8 cellular contexts compared by ENCODE assay signal in the genomic region with DNA sequence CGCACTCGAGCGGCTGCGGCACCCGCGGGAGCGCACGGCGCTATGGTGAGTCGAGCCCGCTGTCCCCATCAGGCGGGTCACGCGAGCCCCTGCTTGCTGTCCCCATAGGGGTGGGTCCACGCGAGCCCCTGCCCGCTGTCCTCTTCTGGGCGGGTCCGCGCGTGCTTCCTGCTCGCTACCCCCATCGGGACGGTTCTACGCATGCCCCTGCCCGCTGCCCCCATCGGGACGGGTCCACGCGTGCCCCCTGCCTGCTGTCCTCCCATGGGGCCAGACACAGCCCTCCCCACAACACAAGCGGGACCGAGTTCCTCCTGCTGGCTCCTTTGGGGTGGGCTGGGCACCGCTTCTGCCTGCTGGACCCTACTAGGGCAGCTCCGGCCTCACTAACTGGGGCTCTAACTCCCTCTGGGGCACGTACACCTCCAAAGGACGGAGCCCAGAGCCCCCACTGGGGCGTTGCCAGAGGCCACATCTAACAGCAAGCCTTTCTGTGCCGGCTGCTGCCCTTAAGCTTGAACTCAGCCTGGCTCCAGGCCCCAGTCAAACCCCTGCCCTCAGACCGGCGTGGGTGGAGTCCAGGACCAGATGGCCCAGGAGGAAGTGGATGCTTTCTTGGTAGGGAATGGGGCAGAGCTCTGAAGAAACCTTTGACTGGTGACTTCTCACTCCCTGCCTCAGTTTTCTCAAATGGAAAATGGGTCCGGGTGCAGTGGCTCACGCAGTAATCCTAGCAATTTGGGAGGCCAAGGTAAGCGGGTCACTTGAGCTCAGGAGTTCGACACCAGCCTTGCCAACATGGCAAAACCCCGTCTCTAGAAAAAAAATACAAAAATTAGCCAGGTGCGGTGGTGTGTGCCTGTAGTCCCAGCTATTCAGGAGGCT. TPM values are rescaled to one million over a fixed set of nuclear protein-coding genes. Genes with fewer than 3 reads are reported as not detected.
DNase-seq lines count a peak whose midpoint lies in the region; ATAC-seq and TF ChIP-seq lines count a peak whose summit lies in the region.

No MANE protein-coding gene starts in this region.

- peak; percentile 43 for DNase-seq in NCI-H748 (lab: John Stamatoyannopoulos, UW; ENCODE audit: unreplicated experiment)
- DNase-seq in NCI-H748 treated with DMSO at 0.1 percent for 48 hours (lab: John Stamatoyannopoulos, UW), result no peak
- peak; percentile 77 for DNase-seq in HCEC 1CT
- peak; percentile 43 for DNase-seq in MM.1S
- DNase-seq in activated CD8-positive, alpha-beta T cell treated with anti-CD3 and anti-CD28 coated beads for 36 hours, result peak; percentile 41
- peak; percentile 70 for DNase-seq in fibroblast of pulmonary artery (ENCODE audit: low read depth)
- DNase-seq in natural killer cell treated with Interleukin-12 subunit alpha and Interleukin-12 subunit beta and Interleukin-15 and Interleukin-18, amount 100 ng/mL, for 72 hours (ENCODE audit: low spot score), result no peak
- DNase-seq in tibial nerve (ENCODE audit: low spot score in 2 of 2), result peak in 1 of 2 donors; percentile 43

- TF ChIP-seq POLR2A in tibial nerve (IDR thresholded peaks at IDR 0.05), result no peak

- peaks cover 9% of the 10 kb centered on the region for H3K79me2 ChIP-seq in MM.1S (ENCODE audit: low read length)

- H3F3A ChIP-seq in MM.1S (ENCODE audit: insufficient read depth, low read length), result no peaks in the 10 kb centered on the region

- peak overlapping the region; percentile 79 for H3K9ac ChIP-seq in MM.1S (ENCODE audit: low read length)

- intact Hi-C loops in activated CD8-positive, alpha-beta T cell treated with anti-CD3 and anti-CD28 coated beads for 36 hours (cut with micrococcal nuclease), result loop anchor here (1.0 kb wide), 1 partner anchor 44 kb away; no protein-coding TSS in a partner anchor

- H3K4me1 ChIP-seq in MM.1S (ENCODE audit: low read length) (peaks cover 4% of the 10 kb centered on the region; the same call in 1 of the 2 replicates), tibial nerve (peaks cover 0 to 43% (median 16%) of the 10 kb centered on the region in 4 donors)

- peaks cover 23% of the 10 kb centered on the region for H3K27me3 ChIP-seq in MM.1S (replicated peaks; ENCODE audit: insufficient read depth, low read length)
- H3K27me3 ChIP-seq in tibial nerve, result no peaks in the 10 kb centered on the region

- no peaks in the 10 kb centered on the region for H3K36me3 ChIP-seq in MM.1S (replicated peaks; ENCODE audit: insufficient read depth, low read length)
- peaks cover 0 to 40% (median 11%) of the 10 kb centered on the region in 3 donors for H3K36me3 ChIP-seq in tibial nerve

- WGBS in tibial nerve, 2 donors, result 7 to 30% methylated on average over 9 to 40 of the region's 46 CpGs

- peak overlapping the region; percentile 100 for H3K4me2 ChIP-seq in MM.1S (ENCODE audit: low read depth, low read length)

- H3K36me3 Mint-ChIP-seq in activated CD8-positive, alpha-beta T cell treated with anti-CD3 and anti-CD28 coated beads for 36 hours (ENCODE audit: low read depth), result peaks cover 24% of the 10 kb centered on the region
- H3K36me3 Mint-ChIP-seq in natural killer cell treated with Interleukin-12 subunit alpha and Interleukin-12 subunit beta and Interleukin-15 and Interleukin-18, amount 100 ng/mL, for 72 hours, result no peaks in the 10 kb centered on the region

- no peaks in the 10 kb centered on the region for H3K9me3 ChIP-seq in MM.1S (replicated peaks; ENCODE audit: insufficient read depth, low read length)
- no peaks in the 10 kb centered on the region for H3K9me3 ChIP-seq in tibial nerve

- peak in 1 of 2 donors; percentile 31 for TF ChIP-seq EP300 in tibial nerve (IDR thresholded peaks at IDR 0.05)

- H3K9me2 ChIP-seq in MM.1S (replicated peaks; ENCODE audit: insufficient read depth, low read length), result no peaks in the 10 kb centered on the region

- peak overlapping the region; percentile 100 for H2AFZ ChIP-seq in MM.1S (ENCODE audit: low read length)

- TF ChIP-seq CTCF in MM.1S (IDR thresholded peaks at IDR 0.05; ENCODE audit: low read length), result no peak
- TF ChIP-seq CTCF in activated CD8-positive, alpha-beta T cell treated with anti-CD3 and anti-CD28 coated beads for 36 hours (IDR thresholded peaks at IDR 0.05), result no peak
- TF ChIP-seq CTCF in fibroblast of pulmonary artery (IDR thresholded peaks at IDR 0.05; ENCODE audit: low read length, missing control alignments), result no peak
- TF ChIP-seq CTCF in tibial nerve (IDR thresholded peaks at IDR 0.05), result no peak

- no peaks in the 10 kb centered on the region for H3K27me3 Mint-ChIP-seq in activated CD8-positive, alpha-beta T cell treated with anti-CD3 and anti-CD28 coated beads for 36 hours
- H3K27me3 Mint-ChIP-seq in natural killer cell treated with Interleukin-12 subunit alpha and Interleukin-12 subunit beta and Interleukin-15 and Interleukin-18, amount 100 ng/mL, for 72 hours, result no peaks in the 10 kb centered on the region

- CTCF ChIA-PET in activated CD8-positive, alpha-beta T cell treated with anti-CD3 and anti-CD28 coated beads for 36 hours (lab: Charles Lee), result interaction anchor here (1.0 to 3.4 kb wide), 3 partner anchors 17 to 60 kb away, joined by 4 to 21 read pairs (median 6); no protein-coding TSS in a partner anchor

- peak; percentile 10 for ATAC-seq in activated CD8-positive, alpha-beta T cell treated with anti-CD3 and anti-CD28 coated beads for 36 hours
- peak; percentile 62 to 73 for ATAC-seq in natural killer cell treated with Interleukin-12 subunit alpha and Interleukin-12 subunit beta and Interleukin-15 and Interleukin-18, amount 100 ng/mL, for 72 hours

- POLR2A ChIA-PET in activated CD8-positive, alpha-beta T cell treated with anti-CD3 and anti-CD28 coated beads for 36 hours (lab: Charles Lee), result interaction anchor here (0.7 to 1.6 kb wide), 11 partner anchors 9 to 195 kb away, joined by 3 to 8 read pairs (median 5); a partner anchor contains a TSS

- peak overlapping the region; percentile 87 for H3K4me3 Mint-ChIP-seq in activated CD8-positive, alpha-beta T cell treated with anti-CD3 and anti-CD28 coated beads for 36 hours
- peak overlapping the region; percentile 82 for H3K4me3 Mint-ChIP-seq in natural killer cell treated with Interleukin-12 subunit alpha and Interleukin-12 subunit beta and Interleukin-15 and Interleukin-18, amount 100 ng/mL, for 72 hours

- H3K27ac Mint-ChIP-seq in activated CD8-positive, alpha-beta T cell treated with anti-CD3 and anti-CD28 coated beads for 36 hours, result peak overlapping the region; percentile 76
- H3K27ac Mint-ChIP-seq in natural killer cell treated with Interleukin-12 subunit alpha and Interleukin-12 subunit beta and Interleukin-15 and Interleukin-18, amount 100 ng/mL, for 72 hours, result peak overlapping the region; percentile 57 to 74

- H3K27ac ChIP-seq in MM.1S (ENCODE audit: low read length) (no peak overlapping the region), tibial nerve (peak overlapping the region; percentile 76 to 94 (median 85))

- H3K9me3 Mint-ChIP-seq in activated CD8-positive, alpha-beta T cell treated with anti-CD3 and anti-CD28 coated beads for 36 hours, result no peaks in the 10 kb centered on the region
- H3K9me3 Mint-ChIP-seq in natural killer cell treated with Interleukin-12 subunit alpha and Interleukin-12 subunit beta and Interleukin-15 and Interleukin-18, amount 100 ng/mL, for 72 hours, result no peaks in the 10 kb centered on the region

- H4K20me1 ChIP-seq in MM.1S (ENCODE audit: insufficient read depth, low read length), result no peaks in the 10 kb centered on the region

- H3K4me3 ChIP-seq in MM.1S (ENCODE audit: low read length), result peak overlapping the region; percentile 99
- peak overlapping the region; percentile 88 for H3K4me3 ChIP-seq in fibroblast of pulmonary artery (replicated peaks; ENCODE audit: low read depth, low read length)
- peak overlapping the region; percentile 77 to 99 (median 85) for H3K4me3 ChIP-seq in tibial nerve

- peaks cover 10% of the 10 kb centered on the region for H3K4me1 Mint-ChIP-seq in activated CD8-positive, alpha-beta T cell treated with anti-CD3 and anti-CD28 coated beads for 36 hours (ENCODE audit: low read depth)
- H3K4me1 Mint-ChIP-seq in natural killer cell treated with Interleukin-12 subunit alpha and Interleukin-12 subunit beta and Interleukin-15 and Interleukin-18, amount 100 ng/mL, for 72 hours (ENCODE audit: low read depth in 2 of 2), result peaks cover 12 to 19% of the 10 kb centered on the region in 2 donors

RNA-seq across cellular contexts. Expression of a gene that starts 0.7 kb away (rescaled TPM):
- 10 to 100 TPM; 62.1 to 64.2 TPM for total RNA-seq in activated CD8-positive, alpha-beta T cell treated with anti-CD3 and anti-CD28 coated beads for 36 hours
- 100 to 1,000 TPM in 1 of 2 donors, 10 to 100 TPM in 1; 53.9 to 122 TPM for total RNA-seq in natural killer cell treated with Interleukin-12 subunit alpha and Interleukin-12 subunit beta and Interleukin-15 and Interleukin-18, amount 100 ng/mL, for 72 hours
- 100 to 1,000 TPM in 1 of 4 donors, 10 to 100 TPM in 3; 74.5 to 141 (median 88.2) TPM for total RNA-seq in tibial nerve

RNA-seq across cellular contexts. Expression of a gene that starts 44.7 kb away (rescaled TPM):
- 10 to 100 TPM; 58.0 to 58.9 TPM for total RNA-seq in activated CD8-positive, alpha-beta T cell treated with anti-CD3 and anti-CD28 coated beads for 36 hours
- 10 to 100 TPM; 42.8 to 64.6 TPM for total RNA-seq in natural killer cell treated with Interleukin-12 subunit alpha and Interleukin-12 subunit beta and Interleukin-15 and Interleukin-18, amount 100 ng/mL, for 72 hours
- 10 to 100 TPM; 82.2 to 96.7 (median 92.2) TPM for total RNA-seq in tibial nerve

Comparison
In these comparisons a context has a peak if more than half of its experiments do, and no peak if none do; other contexts are left out.
1. DNase-seq: peak in NCI-H748 (single experiment), HCEC 1CT (single experiment), MM.1S (single experiment), activated CD8-positive, alpha-beta T cell treated with anti-CD3 and anti-CD28 coated beads for 36 hours (single experiment) and fibroblast of pulmonary artery (single experiment); none in NCI-H748 treated with DMSO at 0.1 percent for 48 hours (single experiment) and natural killer cell treated with Interleukin-12 subunit alpha and Interleukin-12 subunit beta and Interleukin-15 and Interleukin-18, amount 100 ng/mL, for 72 hours (single experiment).
2. Peak in every context shown above with its lines, with median percentiles within 50 percentile points of each other: H3K4me3 ChIP-seq.